In the genomic region with DNA sequence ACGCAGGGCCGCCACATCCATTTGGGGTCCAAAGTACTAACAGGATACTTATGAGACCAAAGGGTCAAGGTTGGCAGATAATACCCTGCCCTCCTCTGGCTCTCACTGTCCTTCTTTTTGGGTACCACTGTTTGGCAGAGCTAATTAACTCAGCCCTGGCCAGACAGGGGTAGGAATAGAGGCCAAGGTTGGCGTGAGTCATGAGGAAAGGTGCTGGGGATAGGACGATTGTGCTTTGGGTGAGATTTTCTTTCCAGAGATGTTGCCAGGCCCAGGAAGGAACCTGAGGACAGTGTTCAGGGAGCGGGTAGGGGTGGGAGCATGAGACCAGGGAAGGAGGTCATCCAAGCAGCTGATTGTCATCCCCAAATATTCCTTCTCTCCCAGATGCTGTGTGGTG, we compare ENCODE assay signal across 33 cellular contexts.
"Had no signal": no experiment of that assay in that cellular context is flagged by ENCODE, and none has a peak within 500 bp of the region (broad histone marks: within the 10 kb centered on the region; RNA-seq: fewer than 3 reads in every experiment).

No MANE protein-coding gene starts in this region.

- H3K4me3 ChIP-seq: MG63 had no signal

- H3K36me3 ChIP-seq: MG63 had no signal

- DNase-seq: Karpas-422, Kasumi-1, MG63, MM.1S, MV-4-11, NCI-H1048, NCI-H1092, NCI-H1092 treated with DMSO at 0.1 percent for 48 hours, NCI-H1105, NCI-H1417, NCI-H1417 treated with DMSO at 0.1 percent for 48 hours, NCI-H1436, NCI-H1436 treated with DMSO at 0.1 percent for 48 hours, NCI-H146, NCI-H1694, NCI-H1694 treated with DMSO at 0.1 percent for 48 hours, NCI-H187, NCI-H187 treated with DMSO at 0.1 percent for 48 hours, NCI-H1930, NCI-H2029, NCI-H2029 treated with DMSO at 0.1 percent for 48 hours, NCI-H2081, NCI-H2081 treated with DMSO at 0.1 percent for 48 hours, NCI-H2107, NCI-H2171, NCI-H2171 treated with DMSO at 0.1 percent for 48 hours, NCI-H2227 treated with DMSO at 0.1 percent for 48 hours, NCI-H226, NCI-H345, NCI-H446, NCI-H446 treated with DMSO at 0.1 percent for 48 hours, NCI-H510A, NCI-H510A treated with DMSO at 0.1 percent for 48 hours had no signal

- H3K27me3 ChIP-seq: MG63 had no signal
